Comparison of ENCODE assay signal across 1 cellular context in the genomic region with DNA sequence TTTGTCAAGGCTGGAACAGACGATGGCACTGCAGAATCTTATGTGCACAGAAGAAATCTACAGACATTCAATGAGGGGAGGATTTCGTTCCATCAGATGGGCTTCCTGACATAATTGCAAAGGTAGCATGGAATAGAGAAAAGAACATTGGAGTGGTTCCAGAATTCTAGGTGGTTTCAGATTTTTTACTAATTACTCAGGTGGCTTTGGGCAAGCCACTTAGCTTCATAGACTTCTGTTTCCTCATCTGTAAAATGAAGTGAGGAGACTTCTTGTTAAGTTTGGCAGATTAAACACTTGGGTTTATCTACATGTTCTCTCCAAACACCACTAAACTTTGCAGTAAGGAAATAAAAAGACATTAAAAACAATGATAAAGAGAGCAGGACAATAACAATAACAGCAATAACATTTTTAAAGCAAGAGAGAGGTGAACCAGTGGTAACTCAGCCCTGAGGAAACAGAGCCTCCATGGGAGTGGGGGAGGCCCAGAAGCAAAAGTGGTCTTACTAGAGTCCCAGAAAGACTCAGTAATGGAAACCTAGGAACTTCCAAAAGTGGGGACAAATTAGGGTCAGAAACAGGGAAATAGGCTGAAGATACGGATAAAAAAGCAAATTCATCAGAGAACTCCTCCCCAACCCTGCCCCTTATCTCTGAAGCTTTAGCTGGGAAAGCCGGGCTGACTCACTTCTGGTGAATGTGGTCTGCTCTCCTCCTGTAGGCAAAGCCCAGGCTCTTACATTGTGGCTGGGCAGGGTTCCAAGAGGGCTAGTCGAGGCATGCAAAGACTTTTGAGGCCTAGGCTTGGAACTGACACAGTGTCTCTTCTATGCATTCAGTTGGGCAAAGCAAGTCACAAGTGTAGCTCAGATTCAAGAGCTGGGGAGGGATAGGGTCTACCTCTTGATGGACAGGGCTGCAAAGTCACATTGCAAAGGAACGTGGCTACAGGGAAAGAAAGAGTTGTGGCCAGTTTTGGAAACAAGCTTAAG.
TF ChIP-seq lines count a peak whose summit lies in the region.

No MANE protein-coding gene starts in this region.

TF ChIP-seq in GM23338, 12 proteins besides CTCF, POLR2A, EP300 and RAD21 (continued from another document):
- TF ChIP-seq, protein P1, sequence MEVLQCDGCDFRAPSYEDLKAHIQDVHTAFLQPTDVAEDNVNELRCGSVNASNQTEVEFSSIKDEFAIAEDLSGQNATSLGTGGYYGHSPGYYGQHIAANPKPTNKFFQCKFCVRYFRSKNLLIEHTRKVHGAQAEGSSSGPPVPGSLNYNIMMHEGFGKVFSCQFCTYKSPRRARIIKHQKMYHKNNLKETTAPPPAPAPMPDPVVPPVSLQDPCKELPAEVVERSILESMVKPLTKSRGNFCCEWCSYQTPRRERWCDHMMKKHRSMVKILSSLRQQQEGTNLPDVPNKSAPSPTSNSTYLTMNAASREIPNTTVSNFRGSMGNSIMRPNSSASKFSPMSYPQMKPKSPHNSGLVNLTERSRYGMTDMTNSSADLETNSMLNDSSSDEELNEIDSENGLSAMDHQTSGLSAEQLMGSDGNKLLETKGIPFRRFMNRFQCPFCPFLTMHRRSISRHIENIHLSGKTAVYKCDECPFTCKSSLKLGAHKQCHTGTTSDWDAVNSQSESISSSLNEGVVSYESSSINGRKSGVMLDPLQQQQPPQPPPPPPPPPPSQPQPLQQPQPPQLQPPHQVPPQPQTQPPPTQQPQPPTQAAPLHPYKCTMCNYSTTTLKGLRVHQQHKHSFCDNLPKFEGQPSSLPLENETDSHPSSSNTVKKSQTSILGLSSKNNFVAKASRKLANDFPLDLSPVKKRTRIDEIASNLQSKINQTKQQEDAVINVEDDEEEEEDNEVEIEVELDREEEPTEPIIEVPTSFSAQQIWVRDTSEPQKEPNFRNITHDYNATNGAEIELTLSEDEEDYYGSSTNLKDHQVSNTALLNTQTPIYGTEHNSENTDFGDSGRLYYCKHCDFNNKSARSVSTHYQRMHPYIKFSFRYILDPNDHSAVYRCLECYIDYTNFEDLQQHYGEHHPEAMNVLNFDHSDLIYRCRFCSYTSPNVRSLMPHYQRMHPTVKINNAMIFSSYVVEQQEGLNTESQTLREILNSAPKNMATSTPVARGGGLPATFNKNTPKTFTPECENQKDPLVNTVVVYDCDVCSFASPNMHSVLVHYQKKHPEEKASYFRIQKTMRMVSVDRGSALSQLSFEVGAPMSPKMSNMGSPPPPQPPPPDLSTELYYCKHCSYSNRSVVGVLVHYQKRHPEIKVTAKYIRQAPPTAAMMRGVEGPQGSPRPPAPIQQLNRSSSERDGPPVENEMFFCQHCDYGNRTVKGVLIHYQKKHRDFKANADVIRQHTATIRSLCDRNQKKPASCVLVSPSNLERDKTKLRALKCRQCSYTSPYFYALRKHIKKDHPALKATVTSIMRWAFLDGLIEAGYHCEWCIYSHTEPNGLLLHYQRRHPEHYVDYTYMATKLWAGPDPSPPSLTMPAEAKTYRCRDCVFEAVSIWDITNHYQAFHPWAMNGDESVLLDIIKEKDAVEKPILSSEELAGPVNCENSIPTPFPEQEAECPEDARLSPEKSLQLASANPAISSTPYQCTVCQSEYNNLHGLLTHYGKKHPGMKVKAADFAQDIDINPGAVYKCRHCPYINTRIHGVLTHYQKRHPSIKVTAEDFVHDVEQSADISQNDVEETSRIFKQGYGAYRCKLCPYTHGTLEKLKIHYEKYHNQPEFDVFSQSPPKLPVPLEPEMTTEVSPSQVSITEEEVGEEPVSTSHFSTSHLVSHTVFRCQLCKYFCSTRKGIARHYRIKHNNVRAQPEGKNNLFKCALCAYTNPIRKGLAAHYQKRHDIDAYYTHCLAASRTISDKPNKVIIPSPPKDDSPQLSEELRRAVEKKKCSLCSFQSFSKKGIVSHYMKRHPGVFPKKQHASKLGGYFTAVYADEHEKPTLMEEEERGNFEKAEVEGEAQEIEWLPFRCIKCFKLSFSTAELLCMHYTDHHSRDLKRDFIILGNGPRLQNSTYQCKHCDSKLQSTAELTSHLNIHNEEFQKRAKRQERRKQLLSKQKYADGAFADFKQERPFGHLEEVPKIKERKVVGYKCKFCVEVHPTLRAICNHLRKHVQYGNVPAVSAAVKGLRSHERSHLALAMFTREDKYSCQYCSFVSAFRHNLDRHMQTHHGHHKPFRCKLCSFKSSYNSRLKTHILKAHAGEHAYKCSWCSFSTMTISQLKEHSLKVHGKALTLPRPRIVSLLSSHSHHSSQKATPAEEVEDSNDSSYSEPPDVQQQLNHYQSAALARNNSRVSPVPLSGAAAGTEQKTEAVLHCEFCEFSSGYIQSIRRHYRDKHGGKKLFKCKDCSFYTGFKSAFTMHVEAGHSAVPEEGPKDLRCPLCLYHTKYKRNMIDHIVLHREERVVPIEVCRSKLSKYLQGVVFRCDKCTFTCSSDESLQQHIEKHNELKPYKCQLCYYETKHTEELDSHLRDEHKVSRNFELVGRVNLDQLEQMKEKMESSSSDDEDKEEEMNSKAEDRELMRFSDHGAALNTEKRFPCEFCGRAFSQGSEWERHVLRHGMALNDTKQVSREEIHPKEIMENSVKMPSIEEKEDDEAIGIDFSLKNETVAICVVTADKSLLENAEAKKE (CRISPR knock-in tag; IDR thresholded peaks at IDR 0.05), result no peak
- TF ChIP-seq ZNF331 (CRISPR knock-in tag; IDR thresholded peaks at IDR 0.05; ENCODE audit: low read depth) (no peak), JUNB (IDR thresholded peaks at IDR 0.05; ENCODE audit: unreplicated experiment) (no peak), POLR2AphosphoS5 (IDR thresholded peaks at IDR 0.05; ENCODE audit: low read depth) (no peak), EZH2phosphoT487 (IDR thresholded peaks at IDR 0.05; ENCODE audit: unreplicated experiment) (no peak)
